Comparison of ENCODE assay signal across 8 cellular contexts in the genomic region with DNA sequence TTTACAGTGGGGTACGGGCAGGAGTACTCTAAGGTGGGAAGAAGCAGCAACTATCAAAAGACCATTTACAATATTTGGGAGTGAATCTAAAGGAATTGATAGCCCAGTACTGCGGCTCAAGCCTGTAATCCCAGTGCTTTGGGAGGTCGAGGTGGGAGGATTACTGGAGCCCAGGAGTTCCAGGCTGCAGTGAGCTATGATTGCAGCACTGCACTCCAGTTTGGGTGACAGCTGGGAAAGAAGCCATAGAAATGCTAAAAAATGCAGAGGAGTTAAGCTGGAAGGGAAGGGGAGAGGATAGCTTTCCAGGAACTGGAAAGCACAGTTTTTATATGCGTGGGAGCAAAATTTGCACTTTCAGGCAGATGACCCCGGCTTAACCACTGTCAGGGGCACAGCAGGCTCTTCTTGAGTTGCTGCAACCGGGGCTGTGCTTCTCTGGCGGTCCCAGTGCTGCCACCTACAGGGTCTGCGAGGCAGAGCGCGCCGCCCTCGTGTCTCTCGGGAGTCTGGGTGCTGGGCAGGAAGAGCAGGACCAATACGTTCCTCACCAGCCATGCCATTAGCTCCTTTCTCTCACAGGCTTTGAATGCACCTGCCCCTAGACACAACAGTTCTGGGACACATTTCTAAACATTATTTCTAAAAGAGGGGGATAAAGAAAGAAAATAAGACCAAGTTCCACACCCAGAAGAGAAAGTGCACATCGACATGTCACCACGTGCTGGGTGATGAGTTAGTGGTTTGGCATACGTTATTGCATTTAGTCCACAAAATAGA. TPM values are rescaled to one million over a fixed set of nuclear protein-coding genes. Genes with fewer than 3 reads are reported as not detected.
DNase-seq lines count a peak whose midpoint lies in the region; ATAC-seq and TF ChIP-seq lines count a peak whose summit lies in the region.

No MANE protein-coding gene starts in this region.

- H3K4me3 ChIP-seq in AG10803 (ENCODE audit: low read length) = no peak overlapping the region

- no peak overlapping the region for H3K27ac ChIP-seq in caudate nucleus (ENCODE audit: low read depth, low read length)

- peak; percentile 90 for TF ChIP-seq CTCF in AG10803 (conservative IDR thresholded peaks at IDR 0.05; ENCODE audit: low read length)

- DNase-seq in AG10803 (ENCODE audit: low read depth) (peak; percentile 80), NCI-H226 (peak; percentile 89), caudate nucleus (lab: John Stamatoyannopoulos, UW) (peak in 59 of 61 donors; percentile 3 to 91 (median 67)), left lobe of liver (ENCODE audit: low spot score) (peak; percentile 81)
- DNase-seq in activated CD4-positive, CD25-positive, alpha-beta regulatory T cell treated with anti-CD3 and anti-CD28 coated beads, Interleukin-2, amount 50 U/mL, for 72 hours = peak; percentile 68
- DNase-seq in stimulated activated CD4-positive, alpha-beta T cell treated with anti-CD3 and anti-CD28 coated beads, Interleukin-4, amount 100 ng/mL, for 1 hour = peak; percentile 74

- ATAC-seq in GM18909 (IDR thresholded peaks at IDR 0.05; ENCODE audit: poor library complexity, unreplicated experiment) = peak; percentile 98
- ATAC-seq in HG03108 (IDR thresholded peaks at IDR 0.05; ENCODE audit: unreplicated experiment) = peak; percentile 97
- peak; percentile 100 for ATAC-seq in left lobe of liver

RNA-seq across cellular contexts. Expression of a gene that starts 10.1 kb away (rescaled TPM):
- total RNA-seq in left lobe of liver = 6.9 TPM
